In genomic region chr16:20865420-20866126, GRCh38 we compare ENCODE assay signal across 7 cellular contexts. TPM values are rescaled to one million over a fixed set of nuclear protein-coding genes. Genes with fewer than 3 reads are reported as not detected.
DNase-seq lines count a peak whose midpoint lies in the region; ATAC-seq and TF ChIP-seq lines count a peak whose summit lies in the region.

No MANE protein-coding gene starts in this region.

- no peak overlapping the region for H3K4me3 Mint-ChIP-seq in chondrocyte (ENCODE audit: unreplicated experiment)

- WGBS in smooth muscle cell (ENCODE audit: low lambda C conversion rate): 25% methylated on average over 6 of the region's 6 CpGs

- peak overlapping the region; percentile 79 for H3K4me2 ChIP-seq in smooth muscle cell

- no peaks in the 10 kb centered on the region for H3K9me3 ChIP-seq in smooth muscle cell (replicated peaks; ENCODE audit: low read depth)

- peaks cover 14% of the 10 kb centered on the region for H3K36me3 Mint-ChIP-seq in chondrocyte (ENCODE audit: low read depth)

- no peak for TF ChIP-seq CTCF in chondrocyte (IDR thresholded peaks at IDR 0.05)
- TF ChIP-seq CTCF in smooth muscle cell (IDR thresholded peaks at IDR 0.05; ENCODE audit: borderline replicate concordance, insufficient read depth, poor library complexity, severe bottlenecking): no peak

- H3K4me3 ChIP-seq in smooth muscle cell: peak overlapping the region; percentile 2

- peaks cover 27% of the 10 kb centered on the region for H3F3A ChIP-seq in smooth muscle cell (ENCODE audit: low read depth)

- intact Hi-C loops in posterior vena cava (cut with DNase I): loop anchor here in 1 of 2 donors (5.0 kb wide), 1 partner anchor 42 kb away; no protein-coding TSS in a partner anchor

- DNase-seq in chondrocyte (ENCODE audit: low spot score) (no peak), smooth muscle cell (lab: John Stamatoyannopoulos, UW; ENCODE audit: unreplicated experiment) (no peak), posterior vena cava (ENCODE audit: low spot score) (no peak), cortex of kidney (lab: John Stamatoyannopoulos, UW) (no peak), NCI-H2081 (lab: John Stamatoyannopoulos, UW) (no peak)

- no peak overlapping the region for H2AFZ ChIP-seq in smooth muscle cell (ENCODE audit: low read depth)

- H3K4me1 ChIP-seq in smooth muscle cell (ENCODE audit: low read depth): peaks cover 28% of the 10 kb centered on the region

- peaks cover 81% of the 10 kb centered on the region for H3K4me1 Mint-ChIP-seq in chondrocyte (ENCODE audit: low read depth)

- peak overlapping the region; percentile 96 for H3K27ac Mint-ChIP-seq in chondrocyte (ENCODE audit: unreplicated experiment)

- peaks cover 45% of the 10 kb centered on the region for H4K20me1 ChIP-seq in smooth muscle cell (ENCODE audit: low read depth)

- H3K9me3 Mint-ChIP-seq in chondrocyte (ENCODE audit: low read depth): peaks cover 2% of the 10 kb centered on the region

- no peaks in the 10 kb centered on the region for H3K27me3 ChIP-seq in smooth muscle cell (ENCODE audit: low read depth)

- H3K9ac ChIP-seq in smooth muscle cell (ENCODE audit: low read depth): peak overlapping the region; percentile 97

- peaks cover 73% of the 10 kb centered on the region for H3K79me2 ChIP-seq in smooth muscle cell (ENCODE audit: low read depth)

- H3K27ac ChIP-seq in smooth muscle cell (ENCODE audit: low read depth): peak overlapping the region; percentile 100

- no peaks in the 10 kb centered on the region for H3K27me3 Mint-ChIP-seq in chondrocyte (ENCODE audit: low read depth)

- ATAC-seq in GM19023 (IDR thresholded peaks at IDR 0.05; ENCODE audit: unreplicated experiment) (peak; percentile 72), HG03196 (IDR thresholded peaks at IDR 0.05; ENCODE audit: unreplicated experiment) (peak; percentile 67)

- H3K36me3 ChIP-seq in smooth muscle cell (ENCODE audit: low read depth): no peaks in the 10 kb centered on the region

RNA-seq across cellular contexts. Expression of gene DCUN1D3, which starts 34.6 kb away (rescaled TPM):
- total RNA-seq in chondrocyte (40.9 to 46.0 TPM (median 44.4 TPM) in 3 replicates), smooth muscle cell (36.3 and 37.8 TPM in 2 replicates), posterior vena cava (10 to 100 TPM; 27.7 to 30.6 TPM)
- 12.6 and 13.5 TPM in 2 replicates for polyA plus RNA-seq in smooth muscle cell

RNA-seq across cellular contexts. Expression of gene LYRM1, which starts 35.0 kb away (rescaled TPM):
- 18.1 to 20.1 TPM (median 18.5 TPM) in 3 replicates for total RNA-seq in chondrocyte
- 10.2 and 18.6 TPM in 2 replicates for total RNA-seq in smooth muscle cell
- polyA plus RNA-seq in smooth muscle cell: 11.7 and 15.3 TPM in 2 replicates
- 10 to 100 TPM; 32.7 to 38.8 TPM for total RNA-seq in posterior vena cava

RNA-seq across cellular contexts. Expression of gene REXO5, which starts 59.2 kb away (rescaled TPM):
- total RNA-seq in chondrocyte (2.9 to 6.9 TPM (median 4.0 TPM) in 3 replicates), smooth muscle cell (1.9 and 8.6 TPM in 2 replicates), posterior vena cava (1 to 10 TPM; 1.0 to 2.2 TPM)
- polyA plus RNA-seq in smooth muscle cell: 3.2 and 4.6 TPM in 2 replicates

RNA-seq across cellular contexts. Expression of gene ERI2, which starts 59.3 kb away (rescaled TPM):
- total RNA-seq in chondrocyte (11.5 to 17.7 TPM (median 13.3 TPM) in 3 replicates), smooth muscle cell (12.9 and 14.8 TPM in 2 replicates), posterior vena cava (10 to 100 TPM in 1 of 2 donors, 1 to 10 TPM in 1; 7.8 to 13.6 TPM)
- 7.5 and 7.6 TPM in 2 replicates for polyA plus RNA-seq in smooth muscle cell
